8 cellular contexts compared by ENCODE assay signal in genomic region chr10:102121739-102122372, GRCh38. TPM values are rescaled to one million over a fixed set of nuclear protein-coding genes. Genes with fewer than 3 reads are reported as not detected.
A peak's percentile ranks its signal among the peaks of the same experiment; 100 is the strongest.
DNase-seq lines count a peak whose midpoint lies in the region; ATAC-seq and TF ChIP-seq lines count a peak whose summit lies in the region.

No MANE protein-coding gene starts in this region.

- peak overlapping the region; percentile 91 to 99 for H3K4me3 Mint-ChIP-seq in stimulated activated naive CD8-positive, alpha-beta T cell treated with anti-CD3 and anti-CD28 coated beads, Interleukin-15, amount 100 ng/mL, for 72 hours
- no peak overlapping the region for H3K4me3 Mint-ChIP-seq in Calu3 (ENCODE audit: low read depth, unreplicated experiment)

- H3K4me1 Mint-ChIP-seq in stimulated activated naive CD8-positive, alpha-beta T cell treated with anti-CD3 and anti-CD28 coated beads, Interleukin-15, amount 100 ng/mL, for 72 hours = peaks cover 35% of the 10 kb centered on the region
- peaks cover 18% of the 10 kb centered on the region for H3K4me1 Mint-ChIP-seq in Calu3 (ENCODE audit: low read depth, unreplicated experiment)

- H3K4me3 ChIP-seq in choroid plexus epithelial cell (ENCODE audit: low read depth, low read length) (peak overlapping the region; percentile 96), mucosa of descending colon (no peak overlapping the region)

- TF ChIP-seq CTCF in choroid plexus epithelial cell (conservative IDR thresholded peaks at IDR 0.05; ENCODE audit: low read depth, low read length) = peak; percentile 61
- no peak for TF ChIP-seq CTCF in mucosa of descending colon (IDR thresholded peaks at IDR 0.05)
- no peak for TF ChIP-seq CTCF in Calu3 (IDR thresholded peaks at IDR 0.05; ENCODE audit: unreplicated experiment)

- H3K27me3 Mint-ChIP-seq in stimulated activated naive CD8-positive, alpha-beta T cell treated with anti-CD3 and anti-CD28 coated beads, Interleukin-15, amount 100 ng/mL, for 72 hours = no peaks in the 10 kb centered on the region
- H3K27me3 Mint-ChIP-seq in Calu3 (ENCODE audit: unreplicated experiment) = no peaks in the 10 kb centered on the region

- no peaks in the 10 kb centered on the region for H3K9me3 Mint-ChIP-seq in stimulated activated naive CD8-positive, alpha-beta T cell treated with anti-CD3 and anti-CD28 coated beads, Interleukin-15, amount 100 ng/mL, for 72 hours
- H3K9me3 Mint-ChIP-seq in Calu3 (ENCODE audit: low read depth, unreplicated experiment) = no peaks in the 10 kb centered on the region

- peak overlapping the region in 1 of 2 donors; percentile 92 for H3K27ac Mint-ChIP-seq in stimulated activated naive CD8-positive, alpha-beta T cell treated with anti-CD3 and anti-CD28 coated beads, Interleukin-15, amount 100 ng/mL, for 72 hours
- no peak overlapping the region for H3K27ac Mint-ChIP-seq in Calu3 (ENCODE audit: unreplicated experiment)

- intact Hi-C loops in mucosa of descending colon (cut with DNase I, micrococcal nuclease) = no loop called here
- intact Hi-C loops in Calu3 (cut with micrococcal nuclease; ENCODE audit: unreplicated experiment) = no loop called here

- H3K9me3 ChIP-seq in mucosa of descending colon = no peaks in the 10 kb centered on the region

- no peak for ATAC-seq in stimulated activated naive CD8-positive, alpha-beta T cell treated with anti-CD3 and anti-CD28 coated beads, Interleukin-15, amount 100 ng/mL, for 72 hours
- no peak for ATAC-seq in stimulated activated naive CD8-positive, alpha-beta T cell treated with anti-CD3 and anti-CD28 coated beads, Interleukin-15, Interleukin-2, amounts not matched to agents 100 U/mL and 50 U/mL, for 24 hours
- ATAC-seq in mucosa of descending colon = no peak
- ATAC-seq in HG02610 (IDR thresholded peaks at IDR 0.05; ENCODE audit: unreplicated experiment) = no peak
- ATAC-seq in HG03280 (IDR thresholded peaks at IDR 0.05; ENCODE audit: unreplicated experiment) = no peak

- no TSS peak for BruUV-seq in Calu3 (replicated peaks; lab: Mats Ljungman, UMichigan)

- no peaks in the 10 kb centered on the region for H3K36me3 ChIP-seq in mucosa of descending colon (ENCODE audit: low read depth)

- CTCF ChIA-PET in Calu3 (lab: Charles Lee) = no interaction called here

- H3K4me1 ChIP-seq in mucosa of descending colon (ENCODE audit: low read depth) = peaks cover 20% of the 10 kb centered on the region

- no peak for DNase-seq in stimulated activated naive CD8-positive, alpha-beta T cell treated with anti-CD3 and anti-CD28 coated beads, Interleukin-15, amount 100 ng/mL, for 72 hours
- no peak for DNase-seq in stimulated activated naive CD8-positive, alpha-beta T cell treated with anti-CD3 and anti-CD28 coated beads, Interleukin-15, Interleukin-2, amounts not matched to agents 100 U/mL and 50 U/mL, for 24 hours
- DNase-seq in choroid plexus epithelial cell (ENCODE audit: low read depth) = peak; percentile 75
- DNase-seq in mucosa of descending colon = peak in 2 of 3 donors; percentile 32 to 38
- DNase-seq in Calu3 = no peak
- no peak for DNase-seq in dermis blood vessel endothelial cell

- peaks cover 6% of the 10 kb centered on the region for H3K36me3 Mint-ChIP-seq in Calu3 (ENCODE audit: insufficient read depth, unreplicated experiment)

RNA-seq across cellular contexts. Expression of gene LDB1, which starts 1.7 kb away (rescaled TPM):
- 10 to 100 TPM; 32.3 to 92.2 (median 37.2) TPM for total RNA-seq in mucosa of descending colon
- 25.8 and 27.5 TPM in 2 replicates for total RNA-seq in Calu3 (2022)
- 49.6 and 52.1 TPM in 2 replicates for total RNA-seq in dermis blood vessel endothelial cell

RNA-seq across cellular contexts. Expression of gene PPRC1, which starts 11.0 kb away (rescaled TPM):
- total RNA-seq in mucosa of descending colon (10 to 100 TPM; 17.1 to 30.3 (median 20.3) TPM), Calu3 (2022) (43.9 and 49.3 TPM in 2 replicates), dermis blood vessel endothelial cell (14.5 and 15.3 TPM in 2 replicates)

RNA-seq across cellular contexts. Expression of gene NOLC1, which starts 30.3 kb away (rescaled TPM):
- total RNA-seq in mucosa of descending colon (10 to 100 TPM; 33.2 to 44.3 (median 40.1) TPM), Calu3 (2022) (78.4 and 93.3 TPM in 2 replicates), dermis blood vessel endothelial cell (29.6 and 38.9 TPM in 2 replicates)

RNA-seq across cellular contexts. Expression of gene HPS6, which starts 56.7 kb away (rescaled TPM):
- total RNA-seq in mucosa of descending colon (10 to 100 TPM; 17.8 to 21.4 (median 18.3) TPM), Calu3 (2022) (14.7 and 16.9 TPM in 2 replicates), dermis blood vessel endothelial cell (49.0 and 53.6 TPM in 2 replicates)

Comparison
In these comparisons a context has a peak if more than half of its experiments do, and no peak if none do; other contexts are left out.
1. DNase-seq: peak in choroid plexus epithelial cell (single experiment) and mucosa of descending colon (2 of 3); none in stimulated activated naive CD8-positive, alpha-beta T cell treated with anti-CD3 and anti-CD28 coated beads, Interleukin-15, amount 100 ng/mL, for 72 hours (0 of 2), stimulated activated naive CD8-positive, alpha-beta T cell treated with anti-CD3 and anti-CD28 coated beads, Interleukin-15, Interleukin-2, amounts not matched to agents 100 U/mL and 50 U/mL, for 24 hours (single experiment), Calu3 (single experiment) and dermis blood vessel endothelial cell (single experiment).